Comparison of ENCODE assay signal across 5 cellular contexts in the genomic region with DNA sequence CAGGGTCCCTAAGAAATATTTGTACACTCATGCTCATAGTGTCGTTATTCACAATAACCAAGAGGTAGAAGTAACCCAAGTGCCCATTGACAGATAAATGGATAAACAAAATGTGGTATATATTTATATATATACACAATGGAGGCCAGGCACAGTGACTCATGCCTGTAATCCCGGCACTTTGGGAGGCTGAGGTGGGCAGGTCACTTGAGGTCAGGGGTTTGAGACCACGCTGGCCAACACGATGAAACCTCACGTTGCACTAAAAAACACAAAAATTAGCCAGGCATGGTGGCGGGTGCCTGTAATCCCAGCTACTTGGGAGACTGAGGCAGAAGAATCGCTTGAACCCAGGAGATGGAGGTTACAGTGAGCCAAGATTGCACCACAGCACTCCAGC. TPM values are rescaled to one million over a fixed set of nuclear protein-coding genes. Genes with fewer than 3 reads are reported as not detected.
"Had no signal": no experiment of that assay in that cellular context is flagged by ENCODE, and none has a peak within 500 bp of the region (broad histone marks: within the 10 kb centered on the region; RNA-seq: fewer than 3 reads in every experiment).

No MANE protein-coding gene starts in this region.

RNA-seq across cellular contexts. Expression of a gene that starts 25.7 kb away (rescaled TPM):
- total RNA-seq: GM23248, H4, H7, HepG2, HFFc6 had no signal
- polyA plus RNA-seq: GM23248, HepG2 had no signal
